In the genomic region with DNA sequence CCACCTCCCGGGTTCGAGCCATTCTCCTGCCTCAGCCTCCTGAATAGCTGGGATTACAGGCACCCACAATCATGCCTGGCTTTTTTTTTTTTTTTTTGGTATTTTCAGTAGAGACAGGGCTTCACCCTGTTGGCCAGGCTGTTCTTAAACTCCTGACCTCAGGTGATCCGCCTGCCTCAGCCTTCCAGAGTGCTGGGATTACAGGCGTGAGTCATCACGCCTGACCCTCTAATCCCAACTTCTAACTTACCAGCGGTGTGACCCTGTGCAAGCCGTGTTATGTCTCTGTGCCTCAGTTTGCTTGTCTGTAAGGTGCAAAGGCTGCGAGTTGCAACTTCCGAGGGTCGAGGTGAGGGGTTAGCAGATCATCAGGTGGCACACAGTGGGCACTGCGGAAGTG, we compare ENCODE assay signal across 27 cellular contexts.
"Had no signal": no experiment of that assay in that cellular context is flagged by ENCODE, and none has a peak within 500 bp of the region (broad histone marks: within the 10 kb centered on the region; RNA-seq: fewer than 3 reads in every experiment).

No MANE protein-coding gene starts in this region.

- H3K4me1 Mint-ChIP-seq: mesothelial cell of epicardium, natural killer cell, nephron progenitor cell had no signal

- DNase-seq: islet precursor cell; left ventricle myocardium inferior; mesendoderm; naive B cell; natural killer cell; nephron progenitor cell; retina; right cardiac atrium; stimulated activated CD4-positive, alpha-beta T cell treated with anti-CD3 and anti-CD28 coated beads, Interleukin-12 subunit alpha, Interleukin-12 subunit beta, amount 100 ng/mL, for 4 hours; stimulated activated CD4-positive, alpha-beta T cell treated with anti-CD3 and anti-CD28 coated beads, Interleukin-15, amount 100 ng/mL, for 24 hours; stimulated activated CD4-positive, alpha-beta T cell treated with anti-CD3 and anti-CD28 coated beads, Interleukin-2, amount 100 ng/mL, for 24 hours; stimulated activated CD4-positive, alpha-beta T cell treated with anti-CD3 and anti-CD28 coated beads, Interleukin-4, amount 100 ng/mL, for 1 hour; stimulated activated naive B cell treated with anti-CD40 and anti-IgM and Interleukin-4, amounts not matched to agents 10 μg/mL and 1 μg/mL and 100 μg/mL, for 72 hours; stimulated activated naive CD8-positive, alpha-beta T cell treated with anti-CD3 and anti-CD28 coated beads, Interleukin-15, Interleukin-2, amounts not matched to agents 100 U/mL and 50 U/mL, for 24 hours; stomach; tibial artery; upper lobe of right lung had no signal

- H3K4me3 ChIP-seq: hepatocyte, left ventricle myocardium inferior, lung, neural progenitor cell, pancreas, prostate gland, skin epidermis, stomach, suprapubic skin, thoracic aorta, tibial artery, upper lobe of right lung had no signal

- H3K27me3 ChIP-seq: hepatocyte, neural progenitor cell, pancreas, stomach, suprapubic skin, tibial artery, upper lobe of right lung had no signal

- H3K9me3 ChIP-seq: left ventricle myocardium inferior, pancreas, prostate gland, stomach, suprapubic skin, thoracic aorta, tibial artery, upper lobe of right lung had no signal

- H3K9ac ChIP-seq: neural progenitor cell had no signal

- H3K27me3 Mint-ChIP-seq: naive B cell; stimulated activated naive B cell treated with anti-CD40 and anti-IgM and Interleukin-4, amounts not matched to agents 10 μg/mL and 1 μg/mL and 100 μg/mL, for 72 hours had no signal

- ATAC-seq: natural killer cell; pancreas; right cardiac atrium; sciatic nerve; stimulated activated naive B cell treated with anti-CD40 and anti-IgM and Interleukin-4, amounts not matched to agents 10 μg/mL and 1 μg/mL and 100 μg/mL, for 72 hours; stimulated activated naive CD8-positive, alpha-beta T cell treated with anti-CD3 and anti-CD28 coated beads, Interleukin-15, Interleukin-2, amounts not matched to agents 100 U/mL and 50 U/mL, for 24 hours; upper lobe of right lung had no signal

- H3K9me3 Mint-ChIP-seq: mesothelial cell of epicardium, natural killer cell, nephron progenitor cell, neural progenitor cell had no signal

- H3K27ac ChIP-seq: hepatocyte, left ventricle myocardium inferior, neural progenitor cell, pancreas, prostate gland, skin epidermis, stomach, suprapubic skin, thoracic aorta, tibial artery, upper lobe of right lung had no signal

- H3K4me3 Mint-ChIP-seq: mesothelial cell of epicardium; naive B cell; natural killer cell; nephron progenitor cell; neural progenitor cell; stimulated activated naive B cell treated with anti-CD40 and anti-IgM and Interleukin-4, amounts not matched to agents 10 μg/mL and 1 μg/mL and 100 μg/mL, for 72 hours had no signal

- H3K36me3 Mint-ChIP-seq: natural killer cell had no signal

- H3K36me3 ChIP-seq: neural progenitor cell, prostate gland had no signal

- H3K4me1 ChIP-seq: left ventricle myocardium inferior, neural progenitor cell, pancreas, upper lobe of right lung had no signal

- H3K27ac Mint-ChIP-seq: mesothelial cell of epicardium; natural killer cell; nephron progenitor cell; neural progenitor cell; stimulated activated naive B cell treated with anti-CD40 and anti-IgM and Interleukin-4, amounts not matched to agents 10 μg/mL and 1 μg/mL and 100 μg/mL, for 72 hours had no signal
